ENCODE assay signal across 8 cellular contexts in the genomic region with DNA sequence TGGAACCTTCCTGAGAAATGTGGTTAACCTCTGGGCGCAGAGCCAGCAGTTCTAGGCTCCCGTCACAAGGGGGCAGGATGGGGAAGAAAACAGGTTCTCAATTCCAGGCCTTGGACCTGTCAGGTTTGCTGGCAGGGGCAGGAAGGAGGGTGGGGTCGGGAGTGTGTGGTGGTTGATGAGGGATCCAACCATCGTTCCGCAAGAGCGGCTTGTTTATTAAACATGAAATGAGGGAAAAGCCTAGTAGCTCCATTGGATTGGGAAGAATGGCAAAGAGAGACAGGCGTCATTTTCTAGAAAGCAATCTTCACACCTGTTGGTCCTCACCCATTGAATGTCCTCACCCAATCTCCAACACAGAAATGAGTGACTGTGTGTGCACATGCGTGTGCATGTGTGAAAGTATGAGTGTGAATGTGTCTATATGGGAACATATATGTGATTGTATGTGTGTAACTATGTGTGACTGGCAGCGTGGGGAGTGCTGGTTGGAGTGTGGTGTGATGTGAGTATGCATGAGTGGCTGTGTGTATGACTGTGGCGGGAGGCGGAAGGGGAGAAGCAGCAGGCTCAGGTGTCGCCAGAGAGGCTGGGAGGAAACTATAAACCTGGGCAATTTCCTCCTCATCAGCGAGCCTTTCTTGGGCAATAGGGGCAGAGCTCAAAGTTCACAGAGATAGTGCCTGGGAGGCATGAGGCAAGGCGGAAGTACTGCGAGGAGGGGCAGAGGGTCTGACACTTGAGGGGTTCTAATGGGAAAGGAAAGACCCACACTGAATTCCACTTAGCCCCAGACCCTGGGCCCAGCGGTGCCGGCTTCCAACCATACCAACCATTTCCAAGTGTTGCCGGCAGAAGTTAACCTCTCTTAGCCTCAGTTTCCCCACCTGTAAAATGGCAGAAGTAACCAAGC. TPM values are rescaled to one million over a fixed set of nuclear protein-coding genes. Genes with fewer than 3 reads are reported as not detected.
DNase-seq lines count a peak whose midpoint lies in the region; ATAC-seq and TF ChIP-seq lines count a peak whose summit lies in the region.

No MANE protein-coding gene starts in this region.

- H3K4me3 ChIP-seq in Peyer's patch = peak overlapping the region in 1 of 4 donors; percentile 5
- H3K4me3 ChIP-seq in neural progenitor cell = no peak overlapping the region

- H3K79me2 ChIP-seq in neural progenitor cell (ENCODE audit: low read depth) = no peaks in the 10 kb centered on the region

- TF ChIP-seq CTCF in Peyer's patch (IDR thresholded peaks at IDR 0.05) (peak; percentile 77 to 96 (median 92)), neural progenitor cell (IDR thresholded peaks at IDR 0.05) (peak; percentile 88)

- H3K9ac ChIP-seq in neural progenitor cell = no peak overlapping the region

- no peak overlapping the region for H2AFZ ChIP-seq in neural progenitor cell (replicated peaks)

- no peaks in the 10 kb centered on the region for H3F3A ChIP-seq in neural progenitor cell (ENCODE audit: low read depth)

- no peaks in the 10 kb centered on the region for H3K36me3 Mint-ChIP-seq in neural progenitor cell

- no peak overlapping the region for H3K27ac Mint-ChIP-seq in neural progenitor cell

- peaks cover 4% of the 10 kb centered on the region for H3K4me1 Mint-ChIP-seq in neural progenitor cell

- H3K36me3 ChIP-seq in Peyer's patch (no peaks in the 10 kb centered on the region), neural progenitor cell (no peaks in the 10 kb centered on the region)

- no peaks in the 10 kb centered on the region for H3K9me3 ChIP-seq in Peyer's patch
- no peaks in the 10 kb centered on the region for H3K9me3 ChIP-seq in neural progenitor cell (ENCODE audit: low read depth)

- H3K4me3 Mint-ChIP-seq in neural progenitor cell = no peak overlapping the region

- peaks cover 4% of the 10 kb centered on the region for H3K27me3 Mint-ChIP-seq in neural progenitor cell (ENCODE audit: insufficient read depth, low read depth)

- H3K27me3 ChIP-seq in Peyer's patch (no peaks in the 10 kb centered on the region), neural progenitor cell (no peaks in the 10 kb centered on the region)

- no peaks in the 10 kb centered on the region for H4K20me1 ChIP-seq in neural progenitor cell (ENCODE audit: low read depth)

- peak; percentile 80 for DNase-seq in AG08396 (ENCODE audit: low spot score)
- DNase-seq in LHCN-M2 (ENCODE audit: low read depth) = peak; percentile 74
- DNase-seq in Peyer's patch = peak; percentile 80 to 95 (median 94)
- DNase-seq in activated T-helper 1 cell treated with Interleukin-2 at 50 U/mL for 16 hours (ENCODE audit: low read depth) = peak; percentile 60
- DNase-seq in fibroblast of the conjunctiva (ENCODE audit: low read depth) = peak; percentile 66
- DNase-seq in neural progenitor cell (ENCODE audit: low spot score) = peak; percentile 80
- peak in 46 of 49 donors; percentile 15 to 89 (median 73) for DNase-seq in substantia nigra (lab: John Stamatoyannopoulos, UW)

- ATAC-seq in GM19023 (IDR thresholded peaks at IDR 0.05; ENCODE audit: unreplicated experiment) = peak; percentile 52

- H3K4me2 ChIP-seq in neural progenitor cell = no peak overlapping the region

- H3K4me1 ChIP-seq in Peyer's patch (peaks cover 0 to 51% (median 13%) of the 10 kb centered on the region in 4 donors), neural progenitor cell (no peaks in the 10 kb centered on the region)

- H3K9me3 Mint-ChIP-seq in neural progenitor cell = no peaks in the 10 kb centered on the region

- H3K27ac ChIP-seq in Peyer's patch = peak overlapping the region; percentile 30 to 88 (median 60)
- H3K27ac ChIP-seq in neural progenitor cell = no peak overlapping the region
- H3K27ac ChIP-seq in substantia nigra (ENCODE audit: low read depth, low read length, poor library complexity, severe bottlenecking) = no peak overlapping the region

- TF ChIP-seq POLR2A in Peyer's patch (IDR thresholded peaks at IDR 0.05) = peak; percentile 85 to 89

RNA-seq across cellular contexts. Expression of a gene that starts 29.6 kb away (rescaled TPM):
- total RNA-seq in LHCN-M2 (2014; rRNA removed) = 137 and 181 TPM in 2 replicates
- polyA plus RNA-seq in LHCN-M2 (2012) = 287 TPM
- total RNA-seq in Peyer's patch = 100 to 1,000 TPM; 101 to 156 (median 142) TPM
- total RNA-seq in neural progenitor cell (ENCODE audit: low replicate concordance) = 267 and 297 TPM in 2 replicates

RNA-seq across cellular contexts. Expression of a gene that starts 54.7 kb away (rescaled TPM):
- total RNA-seq in LHCN-M2 (2014; rRNA removed) = 560 and 669 TPM in 2 replicates
- polyA plus RNA-seq in LHCN-M2 (2012) = 537 TPM
- 100 to 1,000 TPM in 3 of 4 donors, 10 to 100 TPM in 1; 70.1 to 556 (median 358) TPM for total RNA-seq in Peyer's patch
- 7.0 and 14.1 TPM in 2 replicates for total RNA-seq in neural progenitor cell (ENCODE audit: low replicate concordance)

Comparison
In these comparisons a context has a peak if more than half of its experiments do, and no peak if none do; other contexts are left out.
1. H3K27ac ChIP-seq: peak in Peyer's patch (4 of 4); none in neural progenitor cell (single experiment) and substantia nigra (single experiment).
2. Peak in every context shown above with its lines, with median percentiles within 50 percentile points of each other: DNase-seq.